In the genomic region with DNA sequence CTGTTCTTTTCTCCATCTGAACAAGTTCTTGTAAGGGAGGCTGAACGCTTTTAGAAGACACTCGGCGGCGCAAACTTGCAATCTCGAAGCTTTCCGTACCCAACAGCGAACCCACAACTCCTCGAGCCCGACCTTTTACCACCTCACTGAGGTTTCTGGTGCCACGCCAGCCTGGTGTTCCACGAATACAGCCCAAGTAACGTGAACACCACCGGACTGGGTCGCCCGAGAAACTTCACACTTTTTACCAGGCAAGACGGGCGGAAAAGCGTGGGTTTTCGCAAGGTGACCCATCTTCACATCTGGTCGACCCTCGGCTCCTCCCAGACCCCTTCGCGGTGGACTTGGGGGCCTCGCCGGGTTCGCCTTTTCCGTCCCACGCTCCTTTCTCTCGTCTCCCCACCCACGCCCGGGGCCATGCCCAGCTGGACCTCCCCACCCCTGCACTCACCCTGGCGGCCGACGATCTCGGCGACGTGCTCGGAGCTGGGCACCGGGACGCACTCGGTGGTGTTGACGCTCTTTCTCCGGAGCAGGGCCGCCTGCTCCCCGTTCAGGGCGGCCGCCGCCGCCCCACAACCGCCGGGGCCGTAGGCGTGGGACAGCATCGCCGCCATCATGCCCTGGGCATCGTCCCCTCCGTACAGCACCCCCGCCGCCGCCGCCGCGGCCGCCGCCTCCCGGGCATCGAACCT, we compare ENCODE assay signal across 8 cellular contexts. TPM values are rescaled to one million over a fixed set of nuclear protein-coding genes. Genes with fewer than 3 reads are reported as not detected.
DNase-seq lines count a peak whose midpoint lies in the region; ATAC-seq, FAIRE-seq and TF ChIP-seq lines count a peak whose summit lies in the region.

No MANE protein-coding gene starts in this region.

- peak; percentile 4 to 20 for DNase-seq in NCI-H524 (lab: John Stamatoyannopoulos, UW)
- DNase-seq in NCI-H524 treated with DMSO at 0.1 percent for 48 hours (lab: John Stamatoyannopoulos, UW): no peak
- peak; percentile 15 for DNase-seq in IMR-90
- DNase-seq in activated CD8-positive, alpha-beta memory T cell treated with anti-CD3 and anti-CD28 coated beads for 24 hours: peak; percentile 88
- no peak for DNase-seq in H1 (ENCODE audit: low read depth in 1 of 2, low spot score in 2 of 2)
- DNase-seq in mucosa of gallbladder (ENCODE audit: low spot score): peak; percentile 16
- DNase-seq in stimulated activated CD8-positive, alpha-beta memory T cell treated with anti-CD3 and anti-CD28 coated beads, Interleukin-7, amount 100 ng/mL, for 4 hours (ENCODE audit: low read depth in 2 of 2): peak; percentile 33 to 56
- no peak for DNase-seq in T1000 (lab: John Stamatoyannopoulos, UW)

- peak overlapping the region; percentile 43; the same call in 1 of the 2 replicates for H4K5ac ChIP-seq in IMR-90 (ENCODE audit: low read depth, low read length)
- peak overlapping the region; percentile 68 for H4K5ac ChIP-seq in H1 (ENCODE audit: insufficient read length, low read depth, low read length)

- H3K4me2 ChIP-seq in IMR-90 (ENCODE audit: low read depth, low read length) (peak overlapping the region; percentile 99), H1 (ENCODE audit: insufficient read depth in 1 of 2, low read depth in 2 of 2, low read length in 2 of 2) (peak overlapping the region; percentile 80 to 94)

- intact Hi-C loops in IMR-90 (cut with micrococcal nuclease): loop anchor here (5.0 to 10.0 kb wide), 3 partner anchors 164 to 374 kb away; a partner anchor contains a TSS

- H2AK5ac ChIP-seq in IMR-90 (ENCODE audit: low read depth, low read length): peak overlapping the region; percentile 90; the same call in 1 of the 2 replicates
- H2AK5ac ChIP-seq in H1 (ENCODE audit: low read depth, low read length): peak overlapping the region; percentile 94; the same call in 1 of the 2 replicates

- TF ChIP-seq CTCF in IMR-90 (conservative IDR thresholded peaks at IDR 0.05; ENCODE audit: low read depth, low read length) (no peak), H1 (IDR thresholded peaks at IDR 0.05; ENCODE audit: control extremely low read depth in 1 of 3, insufficient read depth in 1 of 3, low read depth in 1 of 3, low read length in 3 of 3) (no peak)

- H3K79me1 ChIP-seq in IMR-90 (ENCODE audit: low read depth in 1 of 2, low read length in 2 of 2) (peaks cover 0 to 22% of the 10 kb centered on the region in 2 experiments; a peak in 2 of 4 replicates), H1 (ENCODE audit: low read depth, low read length) (no peaks in the 10 kb centered on the region; the same call in 1 of the 2 replicates)

- H4K91ac ChIP-seq in IMR-90 (ENCODE audit: insufficient read depth, low read depth, low read length) (peak overlapping the region; percentile 85), H1 (replicated peaks; ENCODE audit: insufficient read length, low read length) (peak overlapping the region; percentile 13)

- peak overlapping the region; percentile 59; the same call in 1 of the 3 replicates for H2BK15ac ChIP-seq in IMR-90 (ENCODE audit: low read depth, low read length)
- H2BK15ac ChIP-seq in H1 (ENCODE audit: low read length): peak overlapping the region; percentile 73; the same call in 1 of the 2 replicates

- no peak for TF ChIP-seq RAD21 in IMR-90 (IDR thresholded peaks at IDR 0.05; ENCODE audit: low read length)
- no peak for TF ChIP-seq RAD21 in H1 (IDR thresholded peaks at IDR 0.05 in 1 of 2, conservative IDR thresholded peaks at IDR 0.05 in 1 of 2; ENCODE audit: low read depth in 2 of 2, low read length in 2 of 2)

- H4K8ac ChIP-seq in IMR-90 (ENCODE audit: low read depth in 2 of 2, low read length in 2 of 2) (peak overlapping the region; percentile 28 to 70; a peak in 3 of 4 replicates), H1 (ENCODE audit: extremely low read depth, insufficient read depth, low read length) (peak overlapping the region; percentile 94)

- in situ Hi-C loops in IMR-90 (cut with MboI; ENCODE audit: low sequenced_read_pairs): no loop called here

- H3K4ac ChIP-seq in IMR-90 (ENCODE audit: low read depth, low read length): peak overlapping the region; percentile 89
- peak overlapping the region; percentile 4 for H3K4ac ChIP-seq in H1 (replicated peaks; ENCODE audit: insufficient read length, low read depth, low read length)

- no peak for FAIRE-seq in H1 (lab: Jason Lieb, UNC)

- peak overlapping the region; percentile 93 for H3K23ac ChIP-seq in IMR-90 (ENCODE audit: low read depth, low read length)
- no peak overlapping the region for H3K23ac ChIP-seq in H1 (ENCODE audit: insufficient read length)

- H3K79me2 ChIP-seq in H1 (ENCODE audit: control insufficient read depth in 1 of 2, insufficient read depth in 2 of 2, low read length in 2 of 2): peaks cover 41 to 56% of the 10 kb centered on the region in 2 experiments

- H3K27ac ChIP-seq in IMR-90 (ENCODE audit: insufficient read depth, low read length) (peak overlapping the region; percentile 87), H1 (ENCODE audit: low read depth, low read length) (peak overlapping the region; percentile 82)

- H2AFZ ChIP-seq in IMR-90 (replicated peaks; ENCODE audit: low read length, poor library complexity) (peak overlapping the region; percentile 88), H1 (ENCODE audit: low read length) (no peak overlapping the region)

- peaks cover 2% of the 10 kb centered on the region for H3K23me2 ChIP-seq in H1 (ENCODE audit: low read depth, low read length)

- BruUV-seq in IMR-90 (replicated peaks; lab: Mats Ljungman, UMichigan): no TSS peak

- no peak; the same call in 1 of the 2 replicates for TF ChIP-seq POLR2A in IMR-90 (IDR thresholded peaks at IDR 0.05; ENCODE audit: low read depth, low read length)
- TF ChIP-seq POLR2A in H1 (IDR thresholded peaks at IDR 0.05; ENCODE audit: control extremely low read depth in 1 of 2, low read depth in 2 of 2, low read length in 2 of 2): no peak

- H3K9me3 ChIP-seq in IMR-90 (ENCODE audit: control insufficient read depth, insufficient read depth, low read length): no peaks in the 10 kb centered on the region
- H3K9me3 ChIP-seq in H1 (ENCODE audit: insufficient read depth in 2 of 2, low read depth in 1 of 2, low read length in 1 of 2): no peaks in the 10 kb centered on the region

- no peaks in the 10 kb centered on the region for H3K27me3 ChIP-seq in IMR-90 (ENCODE audit: control insufficient read depth, insufficient read depth, low read length)
- H3K27me3 ChIP-seq in H1 (replicated peaks in 1 of 4; ENCODE audit: control insufficient read depth in 3 of 4, extremely low read depth in 1 of 4, insufficient read depth in 3 of 4, low read length in 3 of 4): no peaks in the 10 kb centered on the region

- peak overlapping the region; percentile 76 for H3K14ac ChIP-seq in IMR-90 (replicated peaks; ENCODE audit: low read depth, low read length)
- peak overlapping the region; percentile 28 for H3K14ac ChIP-seq in H1 (ENCODE audit: insufficient read length)

- ATAC-seq in IMR-90 (ENCODE audit: low read depth): peak; percentile 0

- no peak for TF ChIP-seq EP300 in H1 (IDR thresholded peaks at IDR 0.05; ENCODE audit: borderline replicate concordance in 1 of 2, low read depth in 2 of 2, low read length in 2 of 2)

- H3K4me3 ChIP-seq in IMR-90 (ENCODE audit: insufficient read depth, low read depth, low read length) (peak overlapping the region; percentile 98), H1 (ENCODE audit: extremely low read depth in 1 of 4, insufficient read depth in 2 of 4, low read depth in 3 of 4, low read length in 4 of 4) (peak overlapping the region; percentile 97 to 100 (median 99))

- peak overlapping the region; percentile 75 for H2BK5ac ChIP-seq in IMR-90 (ENCODE audit: low read depth, low read length, poor library complexity, severe bottlenecking)
- H2BK5ac ChIP-seq in H1 (ENCODE audit: low read depth, low read length): peak overlapping the region; percentile 88

- H3K36me3 ChIP-seq in IMR-90 (ENCODE audit: control insufficient read depth, insufficient read depth, low read length) (no peaks in the 10 kb centered on the region), H1 (ENCODE audit: control insufficient read depth in 2 of 4, insufficient read depth in 4 of 4, low read length in 3 of 4) (peaks cover 0 to 5% (median 0%) of the 10 kb centered on the region in 4 experiments; a peak in 3 of 8 replicates)

- H3K9ac ChIP-seq in IMR-90 (ENCODE audit: low read depth, low read length): peak overlapping the region; percentile 96
- H3K9ac ChIP-seq in H1 (replicated peaks in 1 of 4; ENCODE audit: extremely low read depth in 1 of 4, low read depth in 3 of 4, low read length in 3 of 4): peak overlapping the region; percentile 89 to 99 (median 92)

- H3K56ac ChIP-seq in IMR-90 (ENCODE audit: extremely low read depth, insufficient read depth, low read length): peak overlapping the region; percentile 84
- H3K56ac ChIP-seq in H1 (replicated peaks; ENCODE audit: insufficient read length, low read depth, low read length): peak overlapping the region; percentile 12

- POLR2A ChIA-PET in IMR-90 (lab: Charles Lee; ENCODE audit: unreplicated experiment) (no interaction called here), H1 (lab: Charles Lee; ENCODE audit: partially characterized antibody) (interaction anchor here (0.6 to 8.0 kb wide), 21 partner anchors 8 to 342 kb away, joined by 3 to 128 read pairs (median 4); no protein-coding TSS in a partner anchor)

- H2BK20ac ChIP-seq in IMR-90 (ENCODE audit: low read depth, low read length) (no peak overlapping the region), H1 (ENCODE audit: low read length) (no peak overlapping the region)

- CTCF ChIA-PET in IMR-90 (lab: Yijun Ruan, JAX) (no interaction called here), H1 (lab: Charles Lee; ENCODE audit: partially characterized antibody) (interaction anchor here (1.1 to 2.1 kb wide), 5 partner anchors 11 to 452 kb away, joined by 3 to 11 read pairs (median 5); no protein-coding TSS in a partner anchor)

- H4K20me1 ChIP-seq in IMR-90 (ENCODE audit: insufficient read depth, low read length): peaks cover 44% of the 10 kb centered on the region
- peaks cover 11 to 25% of the 10 kb centered on the region in 2 experiments for H4K20me1 ChIP-seq in H1 (replicated peaks in 1 of 2; ENCODE audit: control insufficient read depth in 1 of 2, insufficient read depth in 2 of 2, low read length in 2 of 2)

- peaks cover 4% of the 10 kb centered on the region; the same call in 1 of the 2 replicates for H3K4me1 ChIP-seq in IMR-90 (ENCODE audit: control insufficient read depth, insufficient read depth, low read length)
- peaks cover 0 to 9% (median 5%) of the 10 kb centered on the region in 4 experiments; a peak in 4 of 7 replicates for H3K4me1 ChIP-seq in H1 (replicated peaks in 1 of 4; ENCODE audit: control insufficient read depth in 3 of 4, insufficient read depth in 4 of 4, low read length in 3 of 4)

- dilution Hi-C loops in IMR-90 (cut with HindIII; ENCODE audit: low sequenced_read_pairs, unreplicated experiment): no loop called here

- peaks cover 5% of the 10 kb centered on the region for H3K9me1 ChIP-seq in IMR-90 (ENCODE audit: insufficient read depth, low read length)

- peak overlapping the region; percentile 45 for H2BK12ac ChIP-seq in H1 (ENCODE audit: low read depth, low read length)

- H3K18ac ChIP-seq in IMR-90 (ENCODE audit: low read depth, low read length): peak overlapping the region; percentile 76
- peak overlapping the region; percentile 52 for H3K18ac ChIP-seq in H1 (ENCODE audit: extremely low read depth, low read length)

- WGBS in IMR-90 (ENCODE audit: extremely low coverage in 2 of 2, insufficient read length in 1 of 2), 2 experiments: 1% methylated on average over 28 of the region's 67 CpGs; no CpG with 5 or more reads in 1 of the 2 experiments
- WGBS in H1 (ENCODE audit: extremely low coverage in 1 of 2, insufficient coverage in 1 of 2, insufficient read length in 1 of 2, insufficient replicate concordance in 2 of 2, low coverage in 1 of 2, low lambda C conversion rate in 2 of 2, missing lambda C conversion rate in 1 of 2), 2 experiments: 1% methylated on average over 49 of the region's 67 CpGs; no CpG with 5 or more reads in 1 of the 2 experiments

- H2AK9ac ChIP-seq in IMR-90 (replicated peaks; ENCODE audit: low read depth, low read length, poor library complexity): peak overlapping the region; percentile 97

- H2BK120ac ChIP-seq in IMR-90 (ENCODE audit: low read depth, low read length) (peak overlapping the region; percentile 53), H1 (replicated peaks; ENCODE audit: low read depth, low read length) (no peak overlapping the region)

RNA-seq across cellular contexts. Expression of a gene that starts 1.2 kb away (rescaled TPM):
- total RNA-seq in IMR-90 (2012; rRNA removed) (42.8 and 50.9 TPM in 2 replicates), mucosa of gallbladder (33.2 TPM)
- polyA plus RNA-seq in IMR-90 (2012; rRNA removed) (25.9 and 26.0 TPM in 2 replicates), H1 (2011; rRNA removed) (29.6 and 48.2 TPM in 2 replicates)
- polyA plus RNA-seq in IMR-90 (2012; cell fraction: cytosol; rRNA removed): 9.3 and 15.1 TPM in 2 replicates
- 4.1 and 17.7 TPM in 2 replicates for polyA plus RNA-seq in IMR-90 (2012; cell fraction: nucleus; rRNA removed; ENCODE audit: low replicate concordance)
- total RNA-seq in H1 (2021; fragmentation: NEBNext Ultra II Directional; extraction: Animal tissue kit (Norgen Biotek cat#: 25700)): 102 and 103 TPM in 2 replicates
- polyA plus RNA-seq in H1 (2011; cell fraction: cytosol; rRNA removed): 41.2 TPM
- polyA plus RNA-seq in H1 (2011; cell fraction: nucleus; rRNA removed): 35.2 TPM
- polyA plus RNA-seq in H1 (2012, experiment 1 of 2): 58.7 to 93.5 TPM (median 74.0 TPM) in 4 replicates
- 16.6 TPM for polyA plus RNA-seq in H1 (2012, experiment 2 of 2)
- 58.2 TPM for polyA plus RNA-seq in H1 (2013, experiment 1 of 2)
- 66.2 TPM for polyA plus RNA-seq in H1 (2013, experiment 2 of 2)
- polyA minus RNA-seq in H1 (2011; rRNA and poly(A)+ RNA removed): 117 and 118 TPM in 2 replicates
- 44.5 TPM for polyA minus RNA-seq in H1 (2011; cell fraction: cytosol; rRNA and poly(A)+ RNA removed)
- polyA minus RNA-seq in H1 (2011; cell fraction: nucleus; rRNA and poly(A)+ RNA removed): 91.9 TPM

Comparison
In these comparisons a context has a peak if more than half of its experiments do, and no peak if none do; other contexts are left out.
1. DNase-seq: peak in NCI-H524 (2 of 2), IMR-90 (single experiment), activated CD8-positive, alpha-beta memory T cell treated with anti-CD3 and anti-CD28 coated beads for 24 hours (single experiment), mucosa of gallbladder (single experiment) and stimulated activated CD8-positive, alpha-beta memory T cell treated with anti-CD3 and anti-CD28 coated beads, Interleukin-7, amount 100 ng/mL, for 4 hours (2 of 2); none in NCI-H524 treated with DMSO at 0.1 percent for 48 hours (single experiment), H1 (0 of 2) and T1000 (single experiment).